ENCODE assay signal across 3 cellular contexts in genomic region chr2:190867832-190868231, GRCh38.
TF ChIP-seq lines count a peak whose summit lies in the region.

No MANE protein-coding gene starts in this region.

TF ChIP-seq in SK-N-SH, 30 proteins besides CTCF, POLR2A, EP300 and RAD21:
- no peak for TF ChIP-seq TCF12 (IDR thresholded peaks at IDR 0.05)
- no peak for TF ChIP-seq TAF1 (IDR thresholded peaks at IDR 0.05; ENCODE audit: borderline replicate concordance, low read depth, low read length)
- no peak for TF ChIP-seq YY1 (IDR thresholded peaks at IDR 0.05; ENCODE audit: low read depth)
- TF ChIP-seq RXRA (IDR thresholded peaks at IDR 0.05; ENCODE audit: borderline replicate concordance, low read depth), result no peak
- TF ChIP-seq FOSL2 (IDR thresholded peaks at IDR 0.05; ENCODE audit: borderline replicate concordance, low read depth), result no peak
- no peak for TF ChIP-seq USF2 (IDR thresholded peaks at IDR 0.05; ENCODE audit: borderline replicate concordance, low read depth, low read length)
- no peak for TF ChIP-seq RCOR1 (IDR thresholded peaks at IDR 0.05; ENCODE audit: low read length)

TF ChIP-seq in SK-N-SH treated with all-trans-retinoic acid at 6 μM for 48 hours, 23 proteins besides CTCF, POLR2A, EP300 and RAD21:
- TF ChIP-seq TCF4 (CRISPR knock-in tag; IDR thresholded peaks at IDR 0.05; ENCODE audit: borderline replicate concordance) (no peak), CSDC2 (CRISPR knock-in tag; IDR thresholded peaks at IDR 0.05) (no peak), RARB (CRISPR knock-in tag; IDR thresholded peaks at IDR 0.05) (no peak)

TF ChIP-seq in H1, 55 proteins besides CTCF, POLR2A, EP300 and RAD21:
- no peak for TF ChIP-seq CTBP2 (IDR thresholded peaks at IDR 0.05; ENCODE audit: borderline replicate concordance, insufficient read depth, insufficient read length, low read length)
- TF ChIP-seq CREB1 (IDR thresholded peaks at IDR 0.05), result no peak
- TF ChIP-seq POLR2AphosphoS5 (IDR thresholded peaks at IDR 0.05; ENCODE audit: low read depth, low read length), result no peak
- no peak for TF ChIP-seq EGR1 (IDR thresholded peaks at IDR 0.05; ENCODE audit: borderline replicate concordance, low read depth, low read length)
- TF ChIP-seq MAFK (IDR thresholded peaks at IDR 0.05; ENCODE audit: low read depth, low read length), result no peak
- TF ChIP-seq POU5F1 (IDR thresholded peaks at IDR 0.05; ENCODE audit: low read depth, low read length), result no peak
- TF ChIP-seq RNF2 (IDR thresholded peaks at IDR 0.05; ENCODE audit: borderline replicate concordance, low read depth, low read length, missing control alignments, poor library complexity, severe bottlenecking), result no peak
- no peak for TF ChIP-seq YY1 (IDR thresholded peaks at IDR 0.05; ENCODE audit: low read depth, low read length)
- TF ChIP-seq CHD7 (IDR thresholded peaks at IDR 0.05; ENCODE audit: insufficient replicate concordance, low read length), result no peak
- no peak for TF ChIP-seq JUND (IDR thresholded peaks at IDR 0.05; ENCODE audit: low read length)
TF ChIP-seq in H1: peak in this region for 0.
